In genomic region chr15:92158426-92158825, GRCh38 we compare ENCODE assay signal across 9 cellular contexts.
A peak's percentile ranks its signal among the peaks of the same experiment; 100 is the strongest.
DNase-seq lines count a peak whose midpoint lies in the region; ATAC-seq lines count a peak whose summit lies in the region.
"Had no signal": no experiment of that assay in that cellular context is flagged by ENCODE, and none has a peak within 500 bp of the region (broad histone marks: within the 10 kb centered on the region; RNA-seq: fewer than 3 reads in every experiment).

No MANE protein-coding gene starts in this region.

- ATAC-seq in GM18498 (IDR thresholded peaks at IDR 0.05; ENCODE audit: unreplicated experiment) (peak; percentile 35), HG02981 (IDR thresholded peaks at IDR 0.05; ENCODE audit: unreplicated experiment) (peak; percentile 39), HG02571 (IDR thresholded peaks at IDR 0.05; ENCODE audit: unreplicated experiment) (no peak)
- ATAC-seq: psoas muscle had no signal

- peak; percentile 42 to 60 for DNase-seq in activated T-cell treated with anti-CD3 and anti-CD28 coated beads, Interleukin-2, amount 50 U/mL, for 48 hours
- DNase-seq in renal cortical epithelial cell (ENCODE audit: low read depth): peak; percentile 65
- no peak for DNase-seq in medulla oblongata (ENCODE audit: extremely low spot score)
- no peak for DNase-seq in SHP77 (lab: John Stamatoyannopoulos, UW)
- no peak for DNase-seq in HCEC 1CT
- DNase-seq: psoas muscle had no signal

Comparison
In these comparisons a context has a peak if more than half of its experiments do, and no peak if none do; other contexts are left out.
1. DNase-seq: peak in activated T-cell treated with anti-CD3 and anti-CD28 coated beads, Interleukin-2, amount 50 U/mL, for 48 hours (2 of 2) and renal cortical epithelial cell (single experiment); none in medulla oblongata (single experiment), SHP77 (0 of 2) and HCEC 1CT (single experiment).